1 cellular context compared by ENCODE assay signal in the genomic region with DNA sequence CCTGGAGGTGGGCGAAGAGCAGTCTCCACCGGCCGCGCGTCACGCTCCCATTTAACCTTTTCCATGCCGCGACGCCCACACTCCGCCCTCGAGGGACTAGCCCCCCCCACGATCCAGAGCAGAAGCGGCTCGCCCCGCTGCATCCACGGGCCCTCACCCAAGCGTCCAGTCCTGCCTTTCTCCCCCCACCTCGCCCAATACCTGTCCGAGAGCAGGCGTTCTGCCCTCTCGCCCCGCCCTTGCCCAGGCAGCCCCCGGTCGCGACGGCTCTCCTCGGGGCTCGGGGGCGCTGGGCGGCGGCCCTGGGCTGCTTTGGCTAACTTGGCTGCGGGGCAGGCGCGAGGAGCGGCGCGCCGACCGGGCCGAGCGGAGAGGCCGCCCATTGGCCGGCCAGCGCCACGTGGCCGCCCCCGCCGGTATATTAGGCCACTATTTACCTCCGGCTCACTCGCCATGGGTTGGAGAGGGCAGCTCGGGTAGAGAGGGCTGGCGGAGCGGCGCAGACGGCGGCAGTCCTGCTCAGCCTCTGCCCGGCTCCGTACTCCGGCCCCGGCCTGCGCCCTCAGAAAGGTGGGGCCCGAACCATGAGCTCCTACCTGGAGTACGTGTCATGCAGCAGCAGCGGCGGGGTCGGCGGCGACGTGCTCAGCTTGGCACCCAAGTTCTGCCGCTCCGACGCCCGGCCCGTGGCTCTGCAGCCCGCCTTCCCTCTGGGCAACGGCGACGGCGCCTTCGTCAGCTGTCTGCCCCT.
TF ChIP-seq lines count a peak whose summit lies in the region.

A gene (plus strand): TSS at position 451 of the 751 bp plus-strand sequence. CDS start 134 bp downstream, at position 585.

TF ChIP-seq in HepG2, 621 proteins besides CTCF, POLR2A, EP300 and RAD21 (continued from another document and continues in another):
- TF ChIP-seq, protein P1, sequence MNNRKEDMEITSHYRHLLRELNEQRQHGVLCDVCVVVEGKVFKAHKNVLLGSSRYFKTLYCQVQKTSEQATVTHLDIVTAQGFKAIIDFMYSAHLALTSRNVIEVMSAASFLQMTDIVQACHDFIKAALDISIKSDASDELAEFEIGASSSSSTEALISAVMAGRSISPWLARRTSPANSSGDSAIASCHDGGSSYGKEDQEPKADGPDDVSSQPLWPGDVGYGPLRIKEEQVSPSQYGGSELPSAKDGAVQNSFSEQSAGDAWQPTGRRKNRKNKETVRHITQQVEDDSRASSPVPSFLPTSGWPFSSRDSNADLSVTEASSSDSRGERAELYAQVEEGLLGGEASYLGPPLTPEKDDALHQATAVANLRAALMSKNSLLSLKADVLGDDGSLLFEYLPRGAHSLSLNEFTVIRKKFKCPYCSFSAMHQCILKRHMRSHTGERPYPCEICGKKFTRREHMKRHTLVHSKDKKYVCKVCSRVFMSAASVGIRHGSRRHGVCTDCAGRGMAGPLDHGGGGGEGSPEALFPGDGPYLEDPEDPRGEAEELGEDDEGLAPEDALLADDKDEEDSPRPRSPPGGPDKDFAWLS (CRISPR knock-in tag; IDR thresholded peaks at IDR 0.05; ENCODE audit: borderline replicate concordance), result no peak
- TF ChIP-seq ZKSCAN5 (CRISPR knock-in tag; IDR thresholded peaks at IDR 0.05) (no peak), ELF3 (CRISPR knock-in tag; IDR thresholded peaks at IDR 0.05) (0 out of 2 replicates have a peak, but pooled peaks have one; percentile 10), GABPB1 (CRISPR knock-in tag; IDR thresholded peaks at IDR 0.05) (peak; percentile 33; the same call in 1 of the 2 replicates), ZNF672 (CRISPR knock-in tag; IDR thresholded peaks at IDR 0.05) (no peak), RBM22 (optimal IDR thresholded peaks at IDR 0.05; ENCODE audit: low read length) (no peak), RXRA (CRISPR knock-in tag; IDR thresholded peaks at IDR 0.05) (peak; percentile 50; the same call in 1 of the 2 replicates), ZNF232 (CRISPR knock-in tag; IDR thresholded peaks at IDR 0.05; ENCODE audit: borderline replicate concordance) (no peak), ZNF660 (CRISPR knock-in tag; IDR thresholded peaks at IDR 0.05; ENCODE audit: borderline replicate concordance, low read depth) (no peak), SP4 (CRISPR knock-in tag; IDR thresholded peaks at IDR 0.05) (peak; percentile 46), ESRRA (CRISPR knock-in tag; IDR thresholded peaks at IDR 0.05; ENCODE audit: low read depth) (no peak; the same call in 1 of the 2 replicates), SRSF9 (IDR thresholded peaks at IDR 0.05; ENCODE audit: borderline replicate concordance, insufficient read depth, low read depth, low read length, poor library complexity, severe bottlenecking) (no peak), ZBTB21 (CRISPR knock-in tag; IDR thresholded peaks at IDR 0.05) (no peak), ZNF780A (CRISPR knock-in tag; IDR thresholded peaks at IDR 0.05) (no peak), CREM (IDR thresholded peaks at IDR 0.05) (no peak), CREM (CRISPR knock-in tag; IDR thresholded peaks at IDR 0.05) (no peak), ZEB1 (IDR thresholded peaks at IDR 0.05; ENCODE audit: insufficient replicate concordance, low read depth) (no peak), SALL2 (CRISPR knock-in tag; IDR thresholded peaks at IDR 0.05) (peak; percentile 95), JUNB (CRISPR knock-in tag; IDR thresholded peaks at IDR 0.05; ENCODE audit: borderline replicate concordance) (no peak), ZNF614 (CRISPR knock-in tag; IDR thresholded peaks at IDR 0.05; ENCODE audit: borderline replicate concordance) (peak; percentile 61; the same call in 1 of the 2 replicates), ZNF124 (CRISPR knock-in tag; IDR thresholded peaks at IDR 0.05) (peak; percentile 27)
- TF ChIP-seq, protein P2, sequence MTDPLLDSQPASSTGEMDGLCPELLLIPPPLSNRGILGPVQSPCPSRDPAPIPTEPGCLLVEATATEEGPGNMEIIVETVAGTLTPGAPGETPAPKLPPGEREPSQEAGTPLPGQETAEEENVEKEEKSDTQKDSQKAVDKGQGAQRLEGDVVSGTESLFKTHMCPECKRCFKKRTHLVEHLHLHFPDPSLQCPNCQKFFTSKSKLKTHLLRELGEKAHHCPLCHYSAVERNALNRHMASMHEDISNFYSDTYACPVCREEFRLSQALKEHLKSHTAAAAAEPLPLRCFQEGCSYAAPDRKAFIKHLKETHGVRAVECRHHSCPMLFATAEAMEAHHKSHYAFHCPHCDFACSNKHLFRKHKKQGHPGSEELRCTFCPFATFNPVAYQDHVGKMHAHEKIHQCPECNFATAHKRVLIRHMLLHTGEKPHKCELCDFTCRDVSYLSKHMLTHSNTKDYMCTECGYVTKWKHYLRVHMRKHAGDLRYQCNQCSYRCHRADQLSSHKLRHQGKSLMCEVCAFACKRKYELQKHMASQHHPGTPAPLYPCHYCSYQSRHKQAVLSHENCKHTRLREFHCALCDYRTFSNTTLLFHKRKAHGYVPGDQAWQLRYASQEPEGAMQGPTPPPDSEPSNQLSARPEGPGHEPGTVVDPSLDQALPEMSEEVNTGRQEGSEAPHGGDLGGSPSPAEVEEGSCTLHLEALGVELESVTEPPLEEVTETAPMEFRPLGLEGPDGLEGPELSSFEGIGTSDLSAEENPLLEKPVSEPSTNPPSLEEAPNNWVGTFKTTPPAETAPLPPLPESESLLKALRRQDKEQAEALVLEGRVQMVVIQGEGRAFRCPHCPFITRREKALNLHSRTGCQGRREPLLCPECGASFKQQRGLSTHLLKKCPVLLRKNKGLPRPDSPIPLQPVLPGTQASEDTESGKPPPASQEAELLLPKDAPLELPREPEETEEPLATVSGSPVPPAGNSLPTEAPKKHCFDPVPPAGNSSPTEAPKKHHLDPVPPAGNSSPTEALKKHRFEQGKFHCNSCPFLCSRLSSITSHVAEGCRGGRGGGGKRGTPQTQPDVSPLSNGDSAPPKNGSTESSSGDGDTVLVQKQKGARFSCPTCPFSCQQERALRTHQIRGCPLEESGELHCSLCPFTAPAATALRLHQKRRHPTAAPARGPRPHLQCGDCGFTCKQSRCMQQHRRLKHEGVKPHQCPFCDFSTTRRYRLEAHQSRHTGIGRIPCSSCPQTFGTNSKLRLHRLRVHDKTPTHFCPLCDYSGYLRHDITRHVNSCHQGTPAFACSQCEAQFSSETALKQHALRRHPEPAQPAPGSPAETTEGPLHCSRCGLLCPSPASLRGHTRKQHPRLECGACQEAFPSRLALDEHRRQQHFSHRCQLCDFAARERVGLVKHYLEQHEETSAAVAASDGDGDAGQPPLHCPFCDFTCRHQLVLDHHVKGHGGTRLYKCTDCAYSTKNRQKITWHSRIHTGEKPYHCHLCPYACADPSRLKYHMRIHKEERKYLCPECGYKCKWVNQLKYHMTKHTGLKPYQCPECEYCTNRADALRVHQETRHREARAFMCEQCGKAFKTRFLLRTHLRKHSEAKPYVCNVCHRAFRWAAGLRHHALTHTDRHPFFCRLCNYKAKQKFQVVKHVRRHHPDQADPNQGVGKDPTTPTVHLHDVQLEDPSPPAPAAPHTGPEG (CRISPR knock-in tag; IDR thresholded peaks at IDR 0.05), result peak; percentile 3; the same call in 1 of the 2 replicates
- TF ChIP-seq, protein P3, sequence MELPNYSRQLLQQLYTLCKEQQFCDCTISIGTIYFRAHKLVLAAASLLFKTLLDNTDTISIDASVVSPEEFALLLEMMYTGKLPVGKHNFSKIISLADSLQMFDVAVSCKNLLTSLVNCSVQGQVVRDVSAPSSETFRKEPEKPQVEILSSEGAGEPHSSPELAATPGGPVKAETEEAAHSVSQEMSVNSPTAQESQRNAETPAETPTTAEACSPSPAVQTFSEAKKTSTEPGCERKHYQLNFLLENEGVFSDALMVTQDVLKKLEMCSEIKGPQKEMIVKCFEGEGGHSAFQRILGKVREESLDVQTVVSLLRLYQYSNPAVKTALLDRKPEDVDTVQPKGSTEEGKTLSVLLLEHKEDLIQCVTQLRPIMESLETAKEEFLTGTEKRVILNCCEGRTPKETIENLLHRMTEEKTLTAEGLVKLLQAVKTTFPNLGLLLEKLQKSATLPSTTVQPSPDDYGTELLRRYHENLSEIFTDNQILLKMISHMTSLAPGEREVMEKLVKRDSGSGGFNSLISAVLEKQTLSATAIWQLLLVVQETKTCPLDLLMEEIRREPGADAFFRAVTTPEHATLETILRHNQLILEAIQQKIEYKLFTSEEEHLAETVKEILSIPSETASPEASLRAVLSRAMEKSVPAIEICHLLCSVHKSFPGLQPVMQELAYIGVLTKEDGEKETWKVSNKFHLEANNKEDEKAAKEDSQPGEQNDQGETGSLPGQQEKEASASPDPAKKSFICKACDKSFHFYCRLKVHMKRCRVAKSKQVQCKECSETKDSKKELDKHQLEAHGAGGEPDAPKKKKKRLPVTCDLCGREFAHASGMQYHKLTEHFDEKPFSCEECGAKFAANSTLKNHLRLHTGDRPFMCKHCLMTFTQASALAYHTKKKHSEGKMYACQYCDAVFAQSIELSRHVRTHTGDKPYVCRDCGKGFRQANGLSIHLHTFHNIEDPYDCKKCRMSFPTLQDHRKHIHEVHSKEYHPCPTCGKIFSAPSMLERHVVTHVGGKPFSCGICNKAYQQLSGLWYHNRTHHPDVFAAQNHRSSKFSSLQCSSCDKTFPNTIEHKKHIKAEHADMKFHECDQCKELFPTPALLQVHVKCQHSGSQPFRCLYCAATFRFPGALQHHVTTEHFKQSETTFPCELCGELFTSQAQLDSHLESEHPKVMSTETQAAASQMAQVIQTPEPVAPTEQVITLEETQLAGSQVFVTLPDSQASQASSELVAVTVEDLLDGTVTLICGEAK (IDR thresholded peaks at IDR 0.05), result no peak
- TF ChIP-seq, protein P3 (CRISPR knock-in tag; IDR thresholded peaks at IDR 0.05), result peak; percentile 57; the same call in 1 of the 2 replicates
- TF ChIP-seq, protein P4, sequence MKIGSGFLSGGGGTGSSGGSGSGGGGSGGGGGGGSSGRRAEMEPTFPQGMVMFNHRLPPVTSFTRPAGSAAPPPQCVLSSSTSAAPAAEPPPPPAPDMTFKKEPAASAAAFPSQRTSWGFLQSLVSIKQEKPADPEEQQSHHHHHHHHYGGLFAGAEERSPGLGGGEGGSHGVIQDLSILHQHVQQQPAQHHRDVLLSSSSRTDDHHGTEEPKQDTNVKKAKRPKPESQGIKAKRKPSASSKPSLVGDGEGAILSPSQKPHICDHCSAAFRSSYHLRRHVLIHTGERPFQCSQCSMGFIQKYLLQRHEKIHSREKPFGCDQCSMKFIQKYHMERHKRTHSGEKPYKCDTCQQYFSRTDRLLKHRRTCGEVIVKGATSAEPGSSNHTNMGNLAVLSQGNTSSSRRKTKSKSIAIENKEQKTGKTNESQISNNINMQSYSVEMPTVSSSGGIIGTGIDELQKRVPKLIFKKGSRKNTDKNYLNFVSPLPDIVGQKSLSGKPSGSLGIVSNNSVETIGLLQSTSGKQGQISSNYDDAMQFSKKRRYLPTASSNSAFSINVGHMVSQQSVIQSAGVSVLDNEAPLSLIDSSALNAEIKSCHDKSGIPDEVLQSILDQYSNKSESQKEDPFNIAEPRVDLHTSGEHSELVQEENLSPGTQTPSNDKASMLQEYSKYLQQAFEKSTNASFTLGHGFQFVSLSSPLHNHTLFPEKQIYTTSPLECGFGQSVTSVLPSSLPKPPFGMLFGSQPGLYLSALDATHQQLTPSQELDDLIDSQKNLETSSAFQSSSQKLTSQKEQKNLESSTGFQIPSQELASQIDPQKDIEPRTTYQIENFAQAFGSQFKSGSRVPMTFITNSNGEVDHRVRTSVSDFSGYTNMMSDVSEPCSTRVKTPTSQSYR (CRISPR knock-in tag; IDR thresholded peaks at IDR 0.05; ENCODE audit: borderline replicate concordance), result no peak
- TF ChIP-seq, protein P5, sequence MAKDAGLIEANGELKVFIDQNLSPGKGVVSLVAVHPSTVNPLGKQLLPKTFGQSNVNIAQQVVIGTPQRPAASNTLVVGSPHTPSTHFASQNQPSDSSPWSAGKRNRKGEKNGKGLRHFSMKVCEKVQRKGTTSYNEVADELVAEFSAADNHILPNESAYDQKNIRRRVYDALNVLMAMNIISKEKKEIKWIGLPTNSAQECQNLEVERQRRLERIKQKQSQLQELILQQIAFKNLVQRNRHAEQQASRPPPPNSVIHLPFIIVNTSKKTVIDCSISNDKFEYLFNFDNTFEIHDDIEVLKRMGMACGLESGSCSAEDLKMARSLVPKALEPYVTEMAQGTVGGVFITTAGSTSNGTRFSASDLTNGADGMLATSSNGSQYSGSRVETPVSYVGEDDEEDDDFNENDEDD (CRISPR knock-in tag; IDR thresholded peaks at IDR 0.05; ENCODE audit: borderline replicate concordance), result peak; percentile 65; the same call in 1 of the 2 replicates
- TF ChIP-seq, protein P6, sequence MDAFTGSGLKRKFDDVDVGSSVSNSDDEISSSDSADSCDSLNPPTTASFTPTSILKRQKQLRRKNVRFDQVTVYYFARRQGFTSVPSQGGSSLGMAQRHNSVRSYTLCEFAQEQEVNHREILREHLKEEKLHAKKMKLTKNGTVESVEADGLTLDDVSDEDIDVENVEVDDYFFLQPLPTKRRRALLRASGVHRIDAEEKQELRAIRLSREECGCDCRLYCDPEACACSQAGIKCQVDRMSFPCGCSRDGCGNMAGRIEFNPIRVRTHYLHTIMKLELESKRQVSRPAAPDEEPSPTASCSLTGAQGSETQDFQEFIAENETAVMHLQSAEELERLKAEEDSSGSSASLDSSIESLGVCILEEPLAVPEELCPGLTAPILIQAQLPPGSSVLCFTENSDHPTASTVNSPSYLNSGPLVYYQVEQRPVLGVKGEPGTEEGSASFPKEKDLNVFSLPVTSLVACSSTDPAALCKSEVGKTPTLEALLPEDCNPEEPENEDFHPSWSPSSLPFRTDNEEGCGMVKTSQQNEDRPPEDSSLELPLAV (CRISPR knock-in tag; conservative IDR thresholded peaks at IDR 0.05; ENCODE audit: low read depth), result no peak
- TF ChIP-seq, protein P7, sequence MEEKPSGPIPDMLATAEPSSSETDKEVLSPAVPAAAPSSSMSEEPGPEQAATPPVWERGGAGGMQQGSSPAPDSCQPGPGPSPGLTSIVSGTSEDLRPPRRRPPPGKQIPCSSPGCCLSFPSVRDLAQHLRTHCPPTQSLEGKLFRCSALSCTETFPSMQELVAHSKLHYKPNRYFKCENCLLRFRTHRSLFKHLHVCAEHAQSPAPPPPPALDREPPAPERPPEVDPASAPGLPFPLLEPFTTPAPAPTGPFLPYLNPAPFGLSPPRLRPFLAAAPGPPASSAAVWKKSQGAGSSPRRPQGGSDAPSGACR (CRISPR knock-in tag; IDR thresholded peaks at IDR 0.05), result 0 out of 2 replicates have a peak, but pooled peaks have one; percentile 3
